Comparison of ENCODE assay signal across 27 cellular contexts in the genomic region with DNA sequence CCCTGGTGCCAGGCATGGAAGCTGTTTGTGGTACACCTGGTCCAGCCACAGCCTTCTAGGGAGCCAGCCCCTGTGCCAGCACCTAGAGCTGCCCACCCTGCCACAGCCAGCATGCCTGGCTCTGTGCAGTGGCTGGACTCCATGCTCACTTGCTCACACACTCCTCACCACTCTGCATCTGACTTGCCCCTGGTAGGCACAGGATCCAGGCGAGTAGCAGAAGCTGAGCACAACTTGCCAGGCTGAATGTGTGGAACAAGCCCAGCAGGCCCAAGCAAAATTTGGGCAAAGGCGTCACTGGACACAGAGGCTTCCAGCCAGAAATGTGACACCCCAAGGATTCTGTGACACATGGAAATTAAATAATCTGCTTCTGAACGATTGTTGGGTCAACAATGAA.
"Had no signal": no experiment of that assay in that cellular context is flagged by ENCODE, and none has a peak within 500 bp of the region (broad histone marks: within the 10 kb centered on the region; RNA-seq: fewer than 3 reads in every experiment).

No MANE protein-coding gene starts in this region.

- H3K9me3 Mint-ChIP-seq: dendritic cell treated with granulocyte-macrophage colony-stimulating factor and Interleukin-4, amounts not matched to agents 40 ng/mL and 50 ng/mL, for 4 days; neural crest cell had no signal

- H3K27ac ChIP-seq: epithelial cell of prostate, gastrocnemius medialis, parathyroid adenoma, right lobe of liver, suprapubic skin, transverse colon, vagina had no signal

- H3K27me3 Mint-ChIP-seq: dendritic cell treated with granulocyte-macrophage colony-stimulating factor and Interleukin-4, amounts not matched to agents 40 ng/mL and 50 ng/mL, for 4 days; naive B cell; natural killer cell treated with Interleukin-12 subunit alpha and Interleukin-12 subunit beta and Interleukin-15 and Interleukin-18, amount 100 ng/mL, for 72 hours; progenitor cell of endocrine pancreas; stimulated activated naive B cell treated with anti-CD40 and anti-IgM and Interleukin-4, amounts not matched to agents 10 μg/mL and 1 μg/mL and 100 μg/mL, for 72 hours; stimulated activated naive CD8-positive, alpha-beta T cell treated with anti-CD3 and anti-CD28 coated beads, Interleukin-15, Interleukin-2, amounts not matched to agents 100 ng/mL and 50 ng/mL, for 24 hours had no signal

- H3K4me3 ChIP-seq: gastrocnemius medialis, mucosa of descending colon, right lobe of liver, suprapubic skin, transverse colon, vagina had no signal

- ATAC-seq: esophagus mucosa; gastrocnemius medialis; left lobe of liver; mucosa of descending colon; right lobe of liver; stimulated activated naive B cell treated with anti-CD40 and anti-IgM and Interleukin-4, amounts not matched to agents 10 μg/mL and 1 μg/mL and 100 μg/mL, for 72 hours had no signal

- H3K27me3 ChIP-seq: gastrocnemius medialis, right lobe of liver, suprapubic skin, transverse colon, vagina had no signal

- H2AFZ ChIP-seq: parathyroid adenoma had no signal

- H3K4me1 Mint-ChIP-seq: naive B cell; stimulated activated naive B cell treated with anti-CD40 and anti-IgM and Interleukin-4, amounts not matched to agents 10 μg/mL and 1 μg/mL and 100 μg/mL, for 72 hours had no signal

- H3K27ac Mint-ChIP-seq: dendritic cell treated with granulocyte-macrophage colony-stimulating factor and Interleukin-4, amounts not matched to agents 40 ng/mL and 50 ng/mL, for 4 days; endodermal cell; mesothelial cell of epicardium; naive B cell; natural killer cell treated with Interleukin-12 subunit alpha and Interleukin-12 subunit beta and Interleukin-15 and Interleukin-18, amount 100 ng/mL, for 72 hours; progenitor cell of endocrine pancreas; stimulated activated naive B cell treated with anti-CD40 and anti-IgM and Interleukin-4, amounts not matched to agents 10 μg/mL and 1 μg/mL and 100 μg/mL, for 72 hours; stimulated activated naive CD8-positive, alpha-beta T cell treated with anti-CD3 and anti-CD28 coated beads, Interleukin-15, Interleukin-2, amounts not matched to agents 100 ng/mL and 50 ng/mL, for 24 hours had no signal

- H3K9me3 ChIP-seq: gastrocnemius medialis, mucosa of descending colon, right lobe of liver, suprapubic skin, transverse colon, vagina had no signal

- H3K9ac ChIP-seq: parathyroid adenoma had no signal

- H3K4me3 Mint-ChIP-seq: dendritic cell treated with granulocyte-macrophage colony-stimulating factor and Interleukin-4, amounts not matched to agents 40 ng/mL and 50 ng/mL, for 4 days; endodermal cell; mesothelial cell of epicardium; naive B cell; natural killer cell treated with Interleukin-12 subunit alpha and Interleukin-12 subunit beta and Interleukin-15 and Interleukin-18, amount 100 ng/mL, for 72 hours; neural crest cell; stimulated activated naive B cell treated with anti-CD40 and anti-IgM and Interleukin-4, amounts not matched to agents 10 μg/mL and 1 μg/mL and 100 μg/mL, for 72 hours; stimulated activated naive CD8-positive, alpha-beta T cell treated with anti-CD3 and anti-CD28 coated beads, Interleukin-15, Interleukin-2, amounts not matched to agents 100 ng/mL and 50 ng/mL, for 24 hours had no signal

- DNase-seq: effector CD8-positive, alpha-beta T cell; endodermal cell; foreskin fibroblast; gastrocnemius medialis; head of caudate nucleus; mesenchymal stem cell; mucosa of descending colon; naive B cell; right lobe of liver; small intestine; stimulated activated CD4-positive, alpha-beta T cell treated with anti-CD3 and anti-CD28 coated beads, Interleukin-15, amount 100 ng/mL, for 24 hours; stimulated activated CD4-positive, alpha-beta T cell treated with anti-CD3 and anti-CD28 coated beads, Interleukin-2, amount 100 ng/mL, for 48 hours; stimulated activated naive B cell treated with anti-CD40 and anti-IgM and Interleukin-4, amounts not matched to agents 10 μg/mL and 1 μg/mL and 100 μg/mL, for 72 hours; transverse colon had no signal

- H3K36me3 ChIP-seq: gastrocnemius medialis, right lobe of liver, suprapubic skin, transverse colon, vagina had no signal

- FAIRE-seq: keratinocyte, small intestine had no signal

- H3K36me3 Mint-ChIP-seq: naive B cell; natural killer cell treated with Interleukin-12 subunit alpha and Interleukin-12 subunit beta and Interleukin-15 and Interleukin-18, amount 100 ng/mL, for 72 hours; stimulated activated naive B cell treated with anti-CD40 and anti-IgM and Interleukin-4, amounts not matched to agents 10 μg/mL and 1 μg/mL and 100 μg/mL, for 72 hours had no signal

- H3K4me1 ChIP-seq: gastrocnemius medialis, parathyroid adenoma, right lobe of liver, suprapubic skin, transverse colon, vagina had no signal
